17 cellular contexts compared by ENCODE assay signal in genomic region chr1:26378879-26379251, GRCh38. TPM values are rescaled to one million over a fixed set of nuclear protein-coding genes. Genes with fewer than 3 reads are reported as not detected.
DNase-seq lines count a peak whose midpoint lies in the region; TF ChIP-seq lines count a peak whose summit lies in the region.
"Had no signal": no experiment of that assay in that cellular context is flagged by ENCODE, and none has a peak within 500 bp of the region (broad histone marks: within the 10 kb centered on the region; RNA-seq: fewer than 3 reads in every experiment).

No MANE protein-coding gene starts in this region.

- H3K27ac Mint-ChIP-seq in MCF 10A (ENCODE audit: low read depth, unreplicated experiment): no peak overlapping the region
- H3K27ac Mint-ChIP-seq: neural progenitor cell had no signal

- H3K9ac ChIP-seq in mesendoderm (ENCODE audit: low read length): no peak overlapping the region
- H3K9ac ChIP-seq: neural progenitor cell had no signal

- POLR2A ChIA-PET in MCF 10A (lab: Yijun Ruan, JAX) (interaction anchor here (0.6 to 2.3 kb wide), 7 partner anchors 9 to 94 kb away, joined by 3 to 24 read pairs (median 10); partner anchors contain the start of genes DHDDS and HMGN2), RWPE1 (lab: Yijun Ruan, JAX; ENCODE audit: low non-redundant PET) (no interaction called here)

- intact Hi-C loops in MCF 10A (cut with micrococcal nuclease) (loop anchor here (1.0 kb wide), 2 partner anchors 8 to 43 kb away; no protein-coding TSS in a partner anchor), breast epithelium (cut with DNase I; ENCODE audit: low total_unique reads) (no loop called here)

- H3K23ac ChIP-seq in mesendoderm (ENCODE audit: low read length): no peak overlapping the region

- H3K36me3 ChIP-seq in breast epithelium: no peaks in the 10 kb centered on the region
- H3K36me3 ChIP-seq in mesendoderm (ENCODE audit: control insufficient read depth, insufficient read depth, low read length): no peaks in the 10 kb centered on the region
- H3K36me3 ChIP-seq in Peyer's patch: no peaks in the 10 kb centered on the region
- H3K36me3 ChIP-seq: esophagus squamous epithelium, neural progenitor cell had no signal

- DNase-seq in MCF 10A (ENCODE audit: unreplicated experiment): no peak
- DNase-seq in breast epithelium (ENCODE audit: low spot score in 2 of 2): no peak
- DNase-seq in RWPE1 (ENCODE audit: low spot score): no peak
- DNase-seq in epithelial cell of prostate (ENCODE audit: low read depth, low spot score): no peak
- DNase-seq in mesendoderm: no peak
- DNase-seq in Peyer's patch: no peak
- DNase-seq in AG20443 (ENCODE audit: low spot score): no peak
- DNase-seq in HuH-7 (ENCODE audit: low spot score): no peak
- DNase-seq: dermis blood vessel endothelial cell, esophagus squamous epithelium, NCI-H1694 treated with DMSO at 0.1 percent for 48 hours, NCI-H524 treated with DMSO at 0.1 percent for 48 hours had no signal

- H3K36me3 Mint-ChIP-seq in MCF 10A (ENCODE audit: insufficient read depth, unreplicated experiment): peaks cover 6% of the 10 kb centered on the region
- H3K36me3 Mint-ChIP-seq: neural progenitor cell had no signal

- no CpG with 5 or more reads among the region's 3 CpGs for WGBS in mesendoderm (ENCODE audit: extremely low coverage, insufficient coverage, low lambda C conversion rate)

- H3K27me3 ChIP-seq in breast epithelium (no peaks in the 10 kb centered on the region), mesendoderm (ENCODE audit: insufficient read depth, low read length, poor library complexity) (no peaks in the 10 kb centered on the region), Peyer's patch (no peaks in the 10 kb centered on the region)
- H3K27me3 ChIP-seq: body of pancreas, neural progenitor cell had no signal

- no peak overlapping the region for H2BK5ac ChIP-seq in mesendoderm (ENCODE audit: low read length)

- TF ChIP-seq POLR2A in breast epithelium (IDR thresholded peaks at IDR 0.05) (no peak), Peyer's patch (IDR thresholded peaks at IDR 0.05) (no peak)

- H3K4me3 ChIP-seq in breast epithelium: no peak overlapping the region
- H3K4me3 ChIP-seq in mesendoderm (ENCODE audit: low read length): no peak overlapping the region
- no peak overlapping the region for H3K4me3 ChIP-seq in Peyer's patch
- H3K4me3 ChIP-seq: body of pancreas, esophagus squamous epithelium, neural progenitor cell, SK-N-MC had no signal

- no peak overlapping the region for H3K4me2 ChIP-seq in mesendoderm (ENCODE audit: low read length)
- H3K4me2 ChIP-seq: neural progenitor cell had no signal

- H3K79me1 ChIP-seq in mesendoderm (ENCODE audit: low read length): no peaks in the 10 kb centered on the region

- no peak overlapping the region for H3K27ac ChIP-seq in breast epithelium
- peak overlapping the region; percentile 100 for H3K27ac ChIP-seq in RWPE1
- H3K27ac ChIP-seq in epithelial cell of prostate: peak overlapping the region; percentile 71
- no peak overlapping the region for H3K27ac ChIP-seq in mesendoderm (ENCODE audit: low read depth, low read length)
- peak overlapping the region in 1 of 4 donors; percentile 10 for H3K27ac ChIP-seq in Peyer's patch
- H3K27ac ChIP-seq: body of pancreas, neural progenitor cell, SK-N-MC had no signal

- H3K27me3 Mint-ChIP-seq in MCF 10A (ENCODE audit: insufficient read depth, unreplicated experiment): no peaks in the 10 kb centered on the region

- no peak overlapping the region for H4K5ac ChIP-seq in mesendoderm (ENCODE audit: low read length)

- BruUV-seq in MCF 10A (replicated peaks; lab: Mats Ljungman, UMichigan): no TSS peak

- no peak overlapping the region for H3K4ac ChIP-seq in mesendoderm (ENCODE audit: low read depth, low read length)

- H3K18ac ChIP-seq in mesendoderm (ENCODE audit: low read length): no peak overlapping the region

- no peaks in the 10 kb centered on the region for H3K4me1 ChIP-seq in breast epithelium
- H3K4me1 ChIP-seq in mesendoderm (ENCODE audit: control insufficient read depth, low read depth, low read length): peaks cover 17% of the 10 kb centered on the region
- peaks cover 0 to 14% (median 0%) of the 10 kb centered on the region in 4 donors for H3K4me1 ChIP-seq in Peyer's patch
- H3K4me1 ChIP-seq: body of pancreas, neural progenitor cell had no signal

- H3K56ac ChIP-seq in mesendoderm (ENCODE audit: low read length): no peak overlapping the region

- CTCF ChIA-PET in MCF 10A (lab: Yijun Ruan, JAX) (interaction anchor here (0.6 to 4.7 kb wide), 11 partner anchors 12 to 1975 kb away, joined by 3 to 27 read pairs (median 4); no protein-coding TSS in a partner anchor), RWPE1 (lab: Yijun Ruan, JAX) (interaction anchor here (1.1 to 1.6 kb wide), 3 partner anchors 14 to 38 kb away, joined by 3 to 11 read pairs (median 7); no protein-coding TSS in a partner anchor)

- no peak overlapping the region for H2BK120ac ChIP-seq in mesendoderm (ENCODE audit: low read depth, low read length)

- H3K79me2 ChIP-seq in mesendoderm (ENCODE audit: control insufficient read depth, insufficient read depth, low read length): no peaks in the 10 kb centered on the region

- H2AK5ac ChIP-seq in mesendoderm (ENCODE audit: low read length): no peak overlapping the region

- H3K9me3 ChIP-seq in breast epithelium (no peaks in the 10 kb centered on the region), Peyer's patch (no peaks in the 10 kb centered on the region)
- H3K9me3 ChIP-seq: body of pancreas, esophagus squamous epithelium had no signal

- peaks cover 15% of the 10 kb centered on the region for H3K4me1 Mint-ChIP-seq in MCF 10A (ENCODE audit: insufficient read depth, unreplicated experiment)

- no peaks in the 10 kb centered on the region for H3K9me3 Mint-ChIP-seq in MCF 10A (ENCODE audit: unreplicated experiment)
- H3K9me3 Mint-ChIP-seq: neural progenitor cell had no signal

- TF ChIP-seq CTCF in MCF 10A (IDR thresholded peaks at IDR 0.05; ENCODE audit: unreplicated experiment) (no peak), breast epithelium (IDR thresholded peaks at IDR 0.05) (no peak), RWPE1 (conservative IDR thresholded peaks at IDR 0.05; ENCODE audit: low read depth) (no peak), Peyer's patch (IDR thresholded peaks at IDR 0.05) (no peak)

- no peak overlapping the region for H2BK15ac ChIP-seq in mesendoderm (replicated peaks; ENCODE audit: low read depth)

- peak overlapping the region; percentile 32 for H3K4me3 Mint-ChIP-seq in MCF 10A (ENCODE audit: unreplicated experiment)
- H3K4me3 Mint-ChIP-seq: neural progenitor cell had no signal

- H4K8ac ChIP-seq in mesendoderm (ENCODE audit: low read depth, low read length): no peak overlapping the region

RNA-seq across cellular contexts. Expression of gene ZNF683, which starts 6.3 kb away (rescaled TPM):
- not detected in 2 replicates for total RNA-seq in MCF 10A (2022)
- total RNA-seq in breast epithelium: under 1 TPM in 2 of 3 donors, not detected in 1; 0.48 to 0.59 TPM
- polyA plus RNA-seq in mesendoderm (2013, experiment 1 of 2): 1.4 TPM
- polyA plus RNA-seq in mesendoderm (2013, experiment 2 of 2): 1.5 TPM
- total RNA-seq in Peyer's patch: not detected
- total RNA-seq: body of pancreas, dermis blood vessel endothelial cell, M059J had no signal

RNA-seq across cellular contexts. Expression of gene CRYBG2, which starts 24.9 kb away (rescaled TPM):
- 8.6 and 14.2 TPM in 2 replicates for total RNA-seq in MCF 10A (2022)
- total RNA-seq in breast epithelium: under 1 TPM in 1 of 3 donors, not detected in 2; 0.66 TPM
- polyA plus RNA-seq in mesendoderm (2013, experiment 1 of 2): 3.8 TPM
- 4.4 TPM for polyA plus RNA-seq in mesendoderm (2013, experiment 2 of 2)
- 10 to 100 TPM in 3 of 4 donors, not detected in 1; 42.0 to 51.9 (median 51.8) TPM for total RNA-seq in Peyer's patch
- total RNA-seq: dermis blood vessel endothelial cell had no signal

RNA-seq across cellular contexts. Expression of gene LIN28A, which starts 31.8 kb away (rescaled TPM):
- total RNA-seq in MCF 10A (2022) (not detected in 2 replicates), breast epithelium (not detected), Peyer's patch (not detected)
- 665 TPM for polyA plus RNA-seq in mesendoderm (2013, experiment 1 of 2)
- 652 TPM for polyA plus RNA-seq in mesendoderm (2013, experiment 2 of 2)
- total RNA-seq: activated CD8-positive, alpha-beta memory T cell treated with anti-CD3 and anti-CD28 coated beads for 36 hours; body of pancreas; dermis blood vessel endothelial cell; esophagus squamous epithelium; M059J had no signal

RNA-seq across cellular contexts. Expression of gene DHDDS, which starts 53.3 kb away (rescaled TPM):
- total RNA-seq in MCF 10A (2022) (48.2 and 56.2 TPM in 2 replicates), breast epithelium (10 to 100 TPM; 37.0 to 85.9 (median 42.9) TPM), Peyer's patch (10 to 100 TPM; 54.5 to 76.6 (median 62.1) TPM)
- polyA plus RNA-seq in mesendoderm (2013, experiment 1 of 2): 26.4 TPM
- polyA plus RNA-seq in mesendoderm (2013, experiment 2 of 2): 25.9 TPM

Comparison
In these comparisons a context has a peak if more than half of its experiments do, and no peak if none do; other contexts are left out.
1. H3K27ac ChIP-seq: peak in RWPE1 (single experiment) and epithelial cell of prostate (single experiment); none in breast epithelium (0 of 2) and mesendoderm (single experiment).